ENCODE assay signal across 1 cellular context in the genomic region with DNA sequence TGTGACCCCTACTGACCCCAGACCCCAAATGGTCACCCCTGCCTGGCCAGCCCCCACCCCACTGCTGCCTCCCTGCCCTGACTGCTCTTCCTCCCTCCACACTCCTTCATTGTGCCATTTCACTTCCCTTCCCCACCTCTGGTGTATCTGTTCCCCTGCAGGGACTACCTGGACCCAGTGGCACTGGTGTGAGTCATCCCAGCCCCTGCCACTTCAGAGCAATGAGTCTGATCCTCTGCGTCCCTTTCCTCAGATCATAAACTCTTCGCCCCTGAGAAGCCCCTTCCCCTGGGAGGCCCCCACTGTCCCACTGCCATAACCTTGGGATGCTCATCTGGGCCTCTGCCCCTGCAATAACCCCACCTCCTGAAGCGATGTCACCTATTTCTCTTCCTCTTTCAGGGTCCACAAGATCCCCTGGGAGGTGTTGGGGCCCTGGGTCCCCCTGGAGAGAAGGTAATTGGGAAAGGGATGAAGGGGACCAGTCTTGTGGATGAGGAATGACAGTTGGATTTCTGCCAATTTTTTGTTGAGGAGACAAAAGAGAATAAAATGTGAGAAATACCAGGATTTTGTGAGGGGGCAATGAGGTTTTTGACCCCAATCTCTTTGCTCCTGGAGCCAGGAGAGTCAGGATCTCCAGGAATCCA.
TF ChIP-seq lines count a peak whose summit lies in the region.

No MANE protein-coding gene starts in this region.

TF ChIP-seq in SK-N-SH treated with all-trans-retinoic acid at 6 μM for 48 hours, 23 proteins besides CTCF, POLR2A, EP300 and RAD21 (continued from another document):
- TF ChIP-seq, protein P1, sequence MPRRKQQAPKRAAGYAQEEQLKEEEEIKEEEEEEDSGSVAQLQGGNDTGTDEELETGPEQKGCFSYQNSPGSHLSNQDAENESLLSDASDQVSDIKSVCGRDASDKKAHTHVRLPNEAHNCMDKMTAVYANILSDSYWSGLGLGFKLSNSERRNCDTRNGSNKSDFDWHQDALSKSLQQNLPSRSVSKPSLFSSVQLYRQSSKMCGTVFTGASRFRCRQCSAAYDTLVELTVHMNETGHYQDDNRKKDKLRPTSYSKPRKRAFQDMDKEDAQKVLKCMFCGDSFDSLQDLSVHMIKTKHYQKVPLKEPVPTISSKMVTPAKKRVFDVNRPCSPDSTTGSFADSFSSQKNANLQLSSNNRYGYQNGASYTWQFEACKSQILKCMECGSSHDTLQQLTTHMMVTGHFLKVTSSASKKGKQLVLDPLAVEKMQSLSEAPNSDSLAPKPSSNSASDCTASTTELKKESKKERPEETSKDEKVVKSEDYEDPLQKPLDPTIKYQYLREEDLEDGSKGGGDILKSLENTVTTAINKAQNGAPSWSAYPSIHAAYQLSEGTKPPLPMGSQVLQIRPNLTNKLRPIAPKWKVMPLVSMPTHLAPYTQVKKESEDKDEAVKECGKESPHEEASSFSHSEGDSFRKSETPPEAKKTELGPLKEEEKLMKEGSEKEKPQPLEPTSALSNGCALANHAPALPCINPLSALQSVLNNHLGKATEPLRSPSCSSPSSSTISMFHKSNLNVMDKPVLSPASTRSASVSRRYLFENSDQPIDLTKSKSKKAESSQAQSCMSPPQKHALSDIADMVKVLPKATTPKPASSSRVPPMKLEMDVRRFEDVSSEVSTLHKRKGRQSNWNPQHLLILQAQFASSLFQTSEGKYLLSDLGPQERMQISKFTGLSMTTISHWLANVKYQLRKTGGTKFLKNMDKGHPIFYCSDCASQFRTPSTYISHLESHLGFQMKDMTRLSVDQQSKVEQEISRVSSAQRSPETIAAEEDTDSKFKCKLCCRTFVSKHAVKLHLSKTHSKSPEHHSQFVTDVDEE (CRISPR knock-in tag; IDR thresholded peaks at IDR 0.05), result no peak
- TF ChIP-seq, protein P2, sequence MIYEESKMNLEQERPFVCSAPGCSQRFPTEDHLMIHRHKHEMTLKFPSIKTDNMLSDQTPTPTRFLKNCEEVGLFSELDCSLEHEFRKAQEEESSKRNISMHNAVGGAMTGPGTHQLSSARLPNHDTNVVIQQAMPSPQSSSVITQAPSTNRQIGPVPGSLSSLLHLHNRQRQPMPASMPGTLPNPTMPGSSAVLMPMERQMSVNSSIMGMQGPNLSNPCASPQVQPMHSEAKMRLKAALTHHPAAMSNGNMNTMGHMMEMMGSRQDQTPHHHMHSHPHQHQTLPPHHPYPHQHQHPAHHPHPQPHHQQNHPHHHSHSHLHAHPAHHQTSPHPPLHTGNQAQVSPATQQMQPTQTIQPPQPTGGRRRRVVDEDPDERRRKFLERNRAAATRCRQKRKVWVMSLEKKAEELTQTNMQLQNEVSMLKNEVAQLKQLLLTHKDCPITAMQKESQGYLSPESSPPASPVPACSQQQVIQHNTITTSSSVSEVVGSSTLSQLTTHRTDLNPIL (CRISPR knock-in tag; IDR thresholded peaks at IDR 0.05; ENCODE audit: low read depth), result no peak
- TF ChIP-seq, protein P3, sequence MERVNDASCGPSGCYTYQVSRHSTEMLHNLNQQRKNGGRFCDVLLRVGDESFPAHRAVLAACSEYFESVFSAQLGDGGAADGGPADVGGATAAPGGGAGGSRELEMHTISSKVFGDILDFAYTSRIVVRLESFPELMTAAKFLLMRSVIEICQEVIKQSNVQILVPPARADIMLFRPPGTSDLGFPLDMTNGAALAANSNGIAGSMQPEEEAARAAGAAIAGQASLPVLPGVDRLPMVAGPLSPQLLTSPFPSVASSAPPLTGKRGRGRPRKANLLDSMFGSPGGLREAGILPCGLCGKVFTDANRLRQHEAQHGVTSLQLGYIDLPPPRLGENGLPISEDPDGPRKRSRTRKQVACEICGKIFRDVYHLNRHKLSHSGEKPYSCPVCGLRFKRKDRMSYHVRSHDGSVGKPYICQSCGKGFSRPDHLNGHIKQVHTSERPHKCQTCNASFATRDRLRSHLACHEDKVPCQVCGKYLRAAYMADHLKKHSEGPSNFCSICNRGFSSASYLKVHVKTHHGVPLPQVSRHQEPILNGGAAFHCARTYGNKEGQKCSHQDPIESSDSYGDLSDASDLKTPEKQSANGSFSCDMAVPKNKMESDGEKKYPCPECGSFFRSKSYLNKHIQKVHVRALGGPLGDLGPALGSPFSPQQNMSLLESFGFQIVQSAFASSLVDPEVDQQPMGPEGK (CRISPR knock-in tag; IDR thresholded peaks at IDR 0.05; ENCODE audit: borderline replicate concordance), result no peak
- TF ChIP-seq OSR1 (CRISPR knock-in tag; IDR thresholded peaks at IDR 0.05), result no peak
- no peak for TF ChIP-seq PPARA (CRISPR knock-in tag; IDR thresholded peaks at IDR 0.05; ENCODE audit: borderline replicate concordance)
- no peak for TF ChIP-seq ZNF70 (CRISPR knock-in tag; IDR thresholded peaks at IDR 0.05)
- no peak for TF ChIP-seq ZFP3 (CRISPR knock-in tag; IDR thresholded peaks at IDR 0.05)
- no peak for TF ChIP-seq ZFP30 (CRISPR knock-in tag; IDR thresholded peaks at IDR 0.05)
- no peak for TF ChIP-seq ESRRG (CRISPR knock-in tag; IDR thresholded peaks at IDR 0.05)
- no peak for TF ChIP-seq GLIS3 (CRISPR knock-in tag; IDR thresholded peaks at IDR 0.05)
- no peak for TF ChIP-seq ZC3H10 (CRISPR knock-in tag; IDR thresholded peaks at IDR 0.05)
- TF ChIP-seq CSDC2 (CRISPR knock-in tag; IDR thresholded peaks at IDR 0.05), result no peak
- no peak for TF ChIP-seq ZNF8 (CRISPR knock-in tag; IDR thresholded peaks at IDR 0.05)
